In genomic region chr9:125438506-125439433, GRCh38 we compare ENCODE assay signal across 15 cellular contexts.
DNase-seq lines count a peak whose midpoint lies in the region; ATAC-seq and TF ChIP-seq lines count a peak whose summit lies in the region.
"Had no signal": no experiment of that assay in that cellular context is flagged by ENCODE, and none has a peak within 500 bp of the region (broad histone marks: within the 10 kb centered on the region; RNA-seq: fewer than 3 reads in every experiment).

No MANE protein-coding gene starts in this region.

- H3K4me1 ChIP-seq in neural progenitor cell, result peaks cover 9% of the 10 kb centered on the region
- H3K4me1 ChIP-seq: Peyer's patch had no signal

- ATAC-seq in natural killer cell treated with Interleukin-12 subunit alpha and Interleukin-12 subunit beta and Interleukin-15 and Interleukin-18, amount 100 ng/mL, for 72 hours, result no peak
- ATAC-seq in natural killer cell (no peak), HG03108 (IDR thresholded peaks at IDR 0.05; ENCODE audit: unreplicated experiment) (no peak)

- no peak overlapping the region for H3K27ac Mint-ChIP-seq in natural killer cell treated with Interleukin-12 subunit alpha and Interleukin-12 subunit beta and Interleukin-15 and Interleukin-18, amount 100 ng/mL, for 72 hours
- H3K27ac Mint-ChIP-seq in natural killer cell (no peak overlapping the region), neural progenitor cell (peak overlapping the region; percentile 13)
- H3K27ac Mint-ChIP-seq: CD4-positive, alpha-beta T cell had no signal

- H4K20me1 ChIP-seq in neural progenitor cell (ENCODE audit: low read depth), result no peaks in the 10 kb centered on the region

- no peak overlapping the region for H3K4me2 ChIP-seq in neural progenitor cell
- H3K4me2 ChIP-seq: KMS-11 had no signal

- no peaks in the 10 kb centered on the region for H3K27me3 ChIP-seq in neural progenitor cell
- H3K27me3 ChIP-seq: Peyer's patch had no signal

- H3K4me1 Mint-ChIP-seq in natural killer cell treated with Interleukin-12 subunit alpha and Interleukin-12 subunit beta and Interleukin-15 and Interleukin-18, amount 100 ng/mL, for 72 hours (ENCODE audit: low read depth in 2 of 2), result no peaks in the 10 kb centered on the region
- H3K4me1 Mint-ChIP-seq in natural killer cell (peaks cover 0 to under 1% of the 10 kb centered on the region in 2 donors), neural progenitor cell (peaks cover 38% of the 10 kb centered on the region)

- no peak overlapping the region for H2AFZ ChIP-seq in neural progenitor cell (replicated peaks)

- TF ChIP-seq CTCF in natural killer cell (IDR thresholded peaks at IDR 0.05) (no peak), neural progenitor cell (IDR thresholded peaks at IDR 0.05) (no peak)

- no peaks in the 10 kb centered on the region for H3K36me3 Mint-ChIP-seq in natural killer cell treated with Interleukin-12 subunit alpha and Interleukin-12 subunit beta and Interleukin-15 and Interleukin-18, amount 100 ng/mL, for 72 hours
- H3K36me3 Mint-ChIP-seq in natural killer cell (no peaks in the 10 kb centered on the region), neural progenitor cell (peaks cover 6% of the 10 kb centered on the region)

- no peak overlapping the region for H3K9ac ChIP-seq in neural progenitor cell
- H3K9ac ChIP-seq: KMS-11 had no signal

- H3F3A ChIP-seq in neural progenitor cell (ENCODE audit: low read depth), result no peaks in the 10 kb centered on the region

- intact Hi-C loops in natural killer cell (cut with micrococcal nuclease), result no loop called here

- DNase-seq in natural killer cell treated with Interleukin-12 subunit alpha and Interleukin-12 subunit beta and Interleukin-15 and Interleukin-18, amount 100 ng/mL, for 72 hours (ENCODE audit: low spot score), result peak; percentile 47
- DNase-seq in natural killer cell (no peak), cerebellum (ENCODE audit: low spot score) (peak; percentile 62), neural progenitor cell (ENCODE audit: low spot score) (no peak), COR-L47 (lab: John Stamatoyannopoulos, UW) (no peak), NCI-H1092 treated with DMSO at 0.1 percent for 48 hours (lab: John Stamatoyannopoulos, UW) (no peak)
- DNase-seq: ACHN; CD4-positive, alpha-beta T cell; DND-41; NCI-H1930; NCI-H2171 treated with DMSO at 0.1 percent for 48 hours; NCI-H774; Peyer's patch had no signal

- H3K4me3 ChIP-seq in neural progenitor cell, result no peak overlapping the region
- H3K4me3 ChIP-seq: Peyer's patch had no signal

- H3K9me3 ChIP-seq in neural progenitor cell (ENCODE audit: low read depth), result no peaks in the 10 kb centered on the region
- H3K9me3 ChIP-seq: Peyer's patch had no signal

- no peaks in the 10 kb centered on the region for H3K36me3 ChIP-seq in neural progenitor cell

- H3K4me3 Mint-ChIP-seq in natural killer cell treated with Interleukin-12 subunit alpha and Interleukin-12 subunit beta and Interleukin-15 and Interleukin-18, amount 100 ng/mL, for 72 hours, result no peak overlapping the region
- H3K4me3 Mint-ChIP-seq in natural killer cell, result no peak overlapping the region
- H3K4me3 Mint-ChIP-seq in neural progenitor cell, result no peak overlapping the region
- H3K4me3 Mint-ChIP-seq: CD4-positive, alpha-beta T cell had no signal

- H3K27ac ChIP-seq in neural progenitor cell, result no peak overlapping the region
- H3K27ac ChIP-seq: KMS-11, Peyer's patch had no signal

- H3K27me3 Mint-ChIP-seq in natural killer cell treated with Interleukin-12 subunit alpha and Interleukin-12 subunit beta and Interleukin-15 and Interleukin-18, amount 100 ng/mL, for 72 hours, result no peaks in the 10 kb centered on the region
- H3K27me3 Mint-ChIP-seq in natural killer cell (ENCODE audit: low read depth in 2 of 2), result no peaks in the 10 kb centered on the region
- peaks cover 3% of the 10 kb centered on the region for H3K27me3 Mint-ChIP-seq in neural progenitor cell (ENCODE audit: insufficient read depth, low read depth)
- H3K27me3 Mint-ChIP-seq: CD4-positive, alpha-beta T cell had no signal

- H3K9me3 Mint-ChIP-seq in natural killer cell treated with Interleukin-12 subunit alpha and Interleukin-12 subunit beta and Interleukin-15 and Interleukin-18, amount 100 ng/mL, for 72 hours, result no peaks in the 10 kb centered on the region
- H3K9me3 Mint-ChIP-seq in natural killer cell (no peaks in the 10 kb centered on the region), neural progenitor cell (no peaks in the 10 kb centered on the region)
- H3K9me3 Mint-ChIP-seq: CD4-positive, alpha-beta T cell had no signal

- no peaks in the 10 kb centered on the region for H3K79me2 ChIP-seq in neural progenitor cell (ENCODE audit: low read depth)

Comparison
In these comparisons a context has a peak if more than half of its experiments do, and no peak if none do; other contexts are left out.
1. DNase-seq: peak in natural killer cell treated with Interleukin-12 subunit alpha and Interleukin-12 subunit beta and Interleukin-15 and Interleukin-18, amount 100 ng/mL, for 72 hours (single experiment) and cerebellum (single experiment); none in natural killer cell (single experiment), neural progenitor cell (single experiment), COR-L47 (single experiment) and NCI-H1092 treated with DMSO at 0.1 percent for 48 hours (single experiment).